Comparison of ENCODE assay signal across 13 cellular contexts in the genomic region with DNA sequence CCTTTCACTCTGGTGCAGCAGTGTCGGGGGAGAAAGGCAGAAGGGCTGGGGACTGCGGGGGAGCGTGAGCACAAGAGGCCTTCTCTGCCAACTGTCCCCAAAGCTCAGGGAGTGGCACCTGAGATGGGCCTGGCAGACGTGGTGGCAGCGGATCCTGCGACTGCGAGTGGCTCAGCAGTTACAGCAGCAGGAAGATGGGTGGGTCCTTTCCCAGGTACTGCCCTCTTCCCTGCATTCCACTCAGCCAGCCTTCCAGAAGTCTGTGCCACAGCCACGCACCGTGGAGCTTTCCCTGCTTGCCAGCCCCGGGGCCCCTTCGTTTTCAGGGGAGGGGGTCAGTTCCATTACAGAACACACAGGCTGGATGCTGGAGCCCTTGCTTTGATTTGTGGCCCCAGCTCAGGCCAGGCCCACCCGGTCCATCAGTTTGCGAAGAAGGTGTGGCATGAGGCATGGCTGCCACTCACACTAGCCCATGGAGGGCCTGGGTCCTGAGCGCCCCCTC. TPM values are rescaled to one million over a fixed set of nuclear protein-coding genes. Genes with fewer than 3 reads are reported as not detected.
DNase-seq lines count a peak whose midpoint lies in the region; ATAC-seq, FAIRE-seq and TF ChIP-seq lines count a peak whose summit lies in the region.
"Had no signal": no experiment of that assay in that cellular context is flagged by ENCODE, and none has a peak within 500 bp of the region (broad histone marks: within the 10 kb centered on the region; RNA-seq: fewer than 3 reads in every experiment).

No MANE protein-coding gene starts in this region.

- H3K9me3 ChIP-seq in HepG2 (ENCODE audit: low read length) (no peaks in the 10 kb centered on the region), right lobe of liver (no peaks in the 10 kb centered on the region), hepatocyte (ENCODE audit: low read depth) (no peaks in the 10 kb centered on the region), aorta (ENCODE audit: control insufficient read depth, low read length) (no peaks in the 10 kb centered on the region), smooth muscle cell (replicated peaks; ENCODE audit: low read depth) (no peaks in the 10 kb centered on the region)

- no peak for DNase-seq in HepG2 (ENCODE audit: low spot score)
- no peak for DNase-seq in right lobe of liver
- DNase-seq in hepatocyte (ENCODE audit: low spot score), result no peak
- peak; percentile 47 to 73 for DNase-seq in aorta
- no peak for DNase-seq in globus pallidus (ENCODE audit: low spot score)
- DNase-seq in smooth muscle cell (lab: John Stamatoyannopoulos, UW; ENCODE audit: unreplicated experiment), result no peak
- DNase-seq in activated CD4-positive, alpha-beta T cell treated with anti-CD3 and anti-CD28 coated beads for 4 hours, result no peak
- DNase-seq: activated naive CD4-positive, alpha-beta T cell treated with anti-CD3 and anti-CD28 coated beads, Interleukin-2, amount 50 U/mL, for 16 hours; HFFc6; MM.1S had no signal

- no peak for TF ChIP-seq EP300 in HepG2 (IDR thresholded peaks at IDR 0.05; ENCODE audit: low read depth in 2 of 2, low read length in 2 of 2)
- TF ChIP-seq EP300 in HepG2 (CRISPR knock-in tag; IDR thresholded peaks at IDR 0.05; ENCODE audit: borderline replicate concordance), result no peak

- no peak for FAIRE-seq in HepG2 (lab: Jason Lieb, UNC)

- no peaks in the 10 kb centered on the region for H3K79me2 ChIP-seq in HepG2 (ENCODE audit: insufficient read depth, low read length)
- H3K79me2 ChIP-seq in hepatocyte, result no peaks in the 10 kb centered on the region
- H3K79me2 ChIP-seq in smooth muscle cell (ENCODE audit: low read depth), result no peaks in the 10 kb centered on the region

- POLR2A ChIA-PET in HepG2 (lab: Yijun Ruan, JAX), result interaction anchor here (2.5 to 2.9 kb wide), 2 partner anchors 15 to 18 kb away, joined by 9 to 12 read pairs; partner anchors contain the start of genes CLCN6 and MTHFR

- H3K9ac ChIP-seq in HepG2 (ENCODE audit: insufficient read depth, low read depth, low read length) (no peak overlapping the region), rectal smooth muscle tissue (ENCODE audit: low read length) (no peak overlapping the region), smooth muscle cell (ENCODE audit: low read depth) (no peak overlapping the region)

- H3K27ac ChIP-seq in HepG2 (ENCODE audit: extremely low read length, insufficient read depth, low read length) (no peak overlapping the region), right lobe of liver (no peak overlapping the region), hepatocyte (peak overlapping the region; percentile 92), rectal smooth muscle tissue (ENCODE audit: low read depth, low read length) (peak overlapping the region; percentile 60), aorta (ENCODE audit: low read depth in 1 of 2, low read length in 2 of 2) (no peak overlapping the region), smooth muscle cell (ENCODE audit: low read depth) (no peak overlapping the region)

- TF ChIP-seq POLR2A in HepG2 (IDR thresholded peaks at IDR 0.05; ENCODE audit: insufficient read depth in 1 of 2, low read depth in 2 of 2, low read length in 2 of 2) (no peak), right lobe of liver (IDR thresholded peaks at IDR 0.05) (no peak)

- H3K9me2 ChIP-seq in hepatocyte (replicated peaks; ENCODE audit: insufficient read depth), result no peaks in the 10 kb centered on the region

- WGBS in HepG2 (ENCODE audit: low lambda C conversion rate), result 82% methylated on average over 4 of the region's 14 CpGs
- 89% methylated on average over 5 of the region's 14 CpGs for WGBS in right lobe of liver (ENCODE audit: insufficient coverage, low coverage, low lambda C conversion rate, missing lambda C conversion rate)
- WGBS in hepatocyte (ENCODE audit: low lambda C conversion rate, missing lambda C conversion rate), result 92% methylated on average over 14 of the region's 14 CpGs
- WGBS in aorta, 2 donors, result 62 to 75% methylated on average over 14 of the region's 14 CpGs
- WGBS in smooth muscle cell (ENCODE audit: low lambda C conversion rate), result 96% methylated on average over 14 of the region's 14 CpGs

- no peak overlapping the region for H3K4me2 ChIP-seq in HepG2 (ENCODE audit: low read depth, low read length)
- H3K4me2 ChIP-seq in hepatocyte, result no peak overlapping the region
- H3K4me2 ChIP-seq in smooth muscle cell, result no peak overlapping the region

- BruUV-seq in HepG2 (replicated peaks; lab: Mats Ljungman, UMichigan), result no TSS peak

- no peak overlapping the region for H3K4me3 ChIP-seq in HepG2 (replicated peaks in 1 of 3; ENCODE audit: insufficient read depth in 1 of 3, low read depth in 2 of 3, low read length in 3 of 3)
- H3K4me3 ChIP-seq in right lobe of liver, result no peak overlapping the region
- H3K4me3 ChIP-seq in hepatocyte, result no peak overlapping the region
- no peak overlapping the region for H3K4me3 ChIP-seq in rectal smooth muscle tissue (ENCODE audit: low read length)
- no peak overlapping the region for H3K4me3 ChIP-seq in aorta (ENCODE audit: low read length in 2 of 2)
- H3K4me3 ChIP-seq in smooth muscle cell, result no peak overlapping the region

- no peak overlapping the region for H2AFZ ChIP-seq in HepG2 (ENCODE audit: low read length)
- H2AFZ ChIP-seq in hepatocyte, result no peak overlapping the region
- no peak overlapping the region for H2AFZ ChIP-seq in smooth muscle cell (ENCODE audit: low read depth)

- intact Hi-C loops in HepG2 (cut with micrococcal nuclease; ENCODE audit: unreplicated experiment), result no loop called here
- intact Hi-C loops in right lobe of liver (cut with DNase I), result no loop called here
- intact Hi-C loops in aorta (cut with DNase I), result loop anchor here (2.0 to 5.0 kb wide), 3 partner anchors 16 to 106 kb away; partner anchors contain the start of genes AGTRAP (in 1 of the 2), MAD2L2 (in 1 of the 2) and MTHFR (in 1 of the 2)

- in situ Hi-C loops in HepG2 (cut with HindIII; ENCODE audit: extremely low pct_ligation_motif_present, low pct_unique_long_range_greater_than_20kb), result no loop called here

- H3F3A ChIP-seq in smooth muscle cell (ENCODE audit: low read depth), result no peaks in the 10 kb centered on the region

- ATAC-seq in HepG2, result no peak
- no peak for ATAC-seq in right lobe of liver
- ATAC-seq in aorta (ENCODE audit: low FRiP score), result no peak

- TF ChIP-seq RAD21 in HepG2 (CRISPR knock-in tag; IDR thresholded peaks at IDR 0.05), result no peak

- CTCF ChIA-PET in HepG2 (lab: Yijun Ruan, JAX; ENCODE audit: low intra/inter-chr PET ratio, low total read pairs), result no interaction called here

- TF ChIP-seq CTCF in HepG2 (CRISPR knock-in tag; IDR thresholded peaks at IDR 0.05) (no peak), right lobe of liver (IDR thresholded peaks at IDR 0.05) (no peak), hepatocyte (IDR thresholded peaks at IDR 0.05; ENCODE audit: poor library complexity) (no peak), smooth muscle cell (IDR thresholded peaks at IDR 0.05; ENCODE audit: borderline replicate concordance, insufficient read depth, poor library complexity, severe bottlenecking) (no peak)

- no peaks in the 10 kb centered on the region for H4K20me1 ChIP-seq in HepG2 (ENCODE audit: insufficient read depth, low read length)
- no peaks in the 10 kb centered on the region for H4K20me1 ChIP-seq in hepatocyte (ENCODE audit: insufficient read depth, poor library complexity, severe bottlenecking)
- H4K20me1 ChIP-seq in smooth muscle cell (ENCODE audit: low read depth), result no peaks in the 10 kb centered on the region

- H3K27me3 ChIP-seq in HepG2 (ENCODE audit: control insufficient read depth in 1 of 2, insufficient read depth in 2 of 2, low read length in 2 of 2), result peaks cover 1 to 5% of the 10 kb centered on the region in 2 experiments; a peak in 1 of 5 replicates
- H3K27me3 ChIP-seq in right lobe of liver, result no peaks in the 10 kb centered on the region
- no peaks in the 10 kb centered on the region for H3K27me3 ChIP-seq in hepatocyte
- H3K27me3 ChIP-seq in rectal smooth muscle tissue (ENCODE audit: control insufficient read depth, insufficient read depth, low read length), result no peaks in the 10 kb centered on the region
- no peaks in the 10 kb centered on the region for H3K27me3 ChIP-seq in aorta (ENCODE audit: control insufficient read depth in 1 of 2, insufficient read depth in 2 of 2, low read length in 1 of 2)
- no peaks in the 10 kb centered on the region for H3K27me3 ChIP-seq in smooth muscle cell (ENCODE audit: low read depth)

- peaks cover 40% of the 10 kb centered on the region for H3K4me1 ChIP-seq in HepG2 (ENCODE audit: insufficient read depth, low read length)
- H3K4me1 ChIP-seq in right lobe of liver, result peaks cover 0 to 44% (median 16%) of the 10 kb centered on the region in 4 donors
- peaks cover 53% of the 10 kb centered on the region for H3K4me1 ChIP-seq in hepatocyte (ENCODE audit: insufficient read depth)
- peaks cover 27% of the 10 kb centered on the region for H3K4me1 ChIP-seq in rectal smooth muscle tissue (ENCODE audit: control insufficient read depth, insufficient read depth, low read length)
- no peaks in the 10 kb centered on the region for H3K4me1 ChIP-seq in aorta (ENCODE audit: control insufficient read depth in 1 of 2, insufficient read depth in 2 of 2, low read length in 2 of 2)
- peaks cover 13% of the 10 kb centered on the region for H3K4me1 ChIP-seq in smooth muscle cell (ENCODE audit: low read depth)

- H3K36me3 ChIP-seq in HepG2 (replicated peaks in 1 of 2; ENCODE audit: control insufficient read depth in 1 of 2, insufficient read depth in 2 of 2, low read length in 2 of 2) (no peaks in the 10 kb centered on the region), right lobe of liver (peaks cover 0 to 8% (median 3%) of the 10 kb centered on the region in 4 donors), hepatocyte (replicated peaks; ENCODE audit: insufficient read depth, low read depth) (no peaks in the 10 kb centered on the region), rectal smooth muscle tissue (ENCODE audit: control insufficient read depth, insufficient read depth, low read length) (no peaks in the 10 kb centered on the region), aorta (ENCODE audit: control insufficient read depth in 1 of 2, insufficient read depth in 2 of 2, low read length in 1 of 2) (no peaks in the 10 kb centered on the region), smooth muscle cell (ENCODE audit: low read depth) (no peaks in the 10 kb centered on the region)

RNA-seq across cellular contexts. Expression of gene MTHFR, which starts 17.2 kb away (rescaled TPM):
- total RNA-seq in HepG2 (2016; rRNA removed; fragmentation: Illumina TruSeq; extraction: Trizol) (5.0 and 8.2 TPM in 2 replicates), right lobe of liver (10 to 100 TPM; 10.6 to 20.1 (median 15.6) TPM), hepatocyte (29.3 and 31.0 TPM in 2 replicates), aorta (10 to 100 TPM; 32.1 to 53.0 TPM), smooth muscle cell (12.1 and 15.2 TPM in 2 replicates)
- total RNA-seq in HepG2 (2016; cell fraction: cytosol; rRNA removed; fragmentation: Illumina TruSeq; extraction: Trizol; ENCODE audit: low read depth), result 4.1 and 5.4 TPM in 2 replicates
- 4.9 and 8.0 TPM in 2 replicates for total RNA-seq in HepG2 (2016; cell fraction: insoluble cytoplasmic fraction; rRNA removed; fragmentation: Illumina TruSeq; extraction: Trizol)
- 5.9 and 7.6 TPM in 2 replicates for total RNA-seq in HepG2 (2016; cell fraction: membrane; rRNA removed; fragmentation: Illumina TruSeq; extraction: Trizol)
- 10.1 and 14.4 TPM in 2 replicates for total RNA-seq in HepG2 (2016; cell fraction: nucleus; rRNA removed; fragmentation: Illumina TruSeq; extraction: Trizol)
- polyA plus RNA-seq in HepG2 (2011; rRNA removed) (3.8 and 6.8 TPM in 2 replicates), hepatocyte (17.6 and 25.7 TPM in 2 replicates), aorta (10 to 100 TPM in 1 of 2 donors, 1 to 10 TPM in 1; 4.6 to 22.0 TPM), smooth muscle cell (6.1 and 8.3 TPM in 2 replicates)
- 2.8 and 3.4 TPM in 2 replicates for polyA plus RNA-seq in HepG2 (2011; cell fraction: cytosol; rRNA removed)
- 11.8 and 13.3 TPM in 2 replicates for polyA plus RNA-seq in HepG2 (2011; cell fraction: nucleus; rRNA removed)
- 2.8 and 3.0 TPM in 2 replicates for polyA plus RNA-seq in HepG2 (2012)
- 0.58 and 0.61 TPM in 2 replicates for polyA plus RNA-seq in HepG2 (2016; cell fraction: cytosol; fragmentation: Illumina TruSeq; extraction: Trizol; ENCODE audit: low read depth)
- polyA plus RNA-seq in HepG2 (2016; cell fraction: insoluble cytoplasmic fraction; fragmentation: Illumina TruSeq; extraction: Trizol; ENCODE audit: low read depth), result 3.6 and 4.9 TPM in 2 replicates
- 0.73 and 0.76 TPM in 2 replicates for polyA plus RNA-seq in HepG2 (2016; cell fraction: membrane; fragmentation: Illumina TruSeq; extraction: Trizol; ENCODE audit: low read depth)
- polyA plus RNA-seq in HepG2 (2016; cell fraction: nucleus; fragmentation: Illumina TruSeq; extraction: Trizol; ENCODE audit: insufficient read depth, low read depth), result 8.2 and 9.0 TPM in 2 replicates
- 19.5 and 30.6 TPM in 2 replicates for polyA minus RNA-seq in HepG2 (2011; rRNA and poly(A)+ RNA removed; ENCODE audit: low replicate concordance)
- 2.5 and 6.1 TPM in 2 replicates for polyA minus RNA-seq in HepG2 (2011; cell fraction: cytosol; rRNA and poly(A)+ RNA removed)
- polyA minus RNA-seq in HepG2 (2011; cell fraction: nucleus; rRNA and poly(A)+ RNA removed), result 22.8 and 22.9 TPM in 2 replicates

RNA-seq across cellular contexts. Expression of gene CLCN6, which starts 17.4 kb away (rescaled TPM):
- total RNA-seq in HepG2 (2016; rRNA removed; fragmentation: Illumina TruSeq; extraction: Trizol), result 10.1 and 19.3 TPM in 2 replicates
- total RNA-seq in HepG2 (2016; cell fraction: cytosol; rRNA removed; fragmentation: Illumina TruSeq; extraction: Trizol; ENCODE audit: low read depth), result 3.7 and 4.0 TPM in 2 replicates
- total RNA-seq in HepG2 (2016; cell fraction: insoluble cytoplasmic fraction; rRNA removed; fragmentation: Illumina TruSeq; extraction: Trizol), result 7.6 and 20.5 TPM in 2 replicates
- total RNA-seq in HepG2 (2016; cell fraction: membrane; rRNA removed; fragmentation: Illumina TruSeq; extraction: Trizol), result 5.4 and 6.2 TPM in 2 replicates
- 39.7 and 42.7 TPM in 2 replicates for total RNA-seq in HepG2 (2016; cell fraction: nucleus; rRNA removed; fragmentation: Illumina TruSeq; extraction: Trizol)
- polyA plus RNA-seq in HepG2 (2011; rRNA removed), result 14.9 and 19.9 TPM in 2 replicates
- 8.3 and 12.0 TPM in 2 replicates for polyA plus RNA-seq in HepG2 (2011; cell fraction: cytosol; rRNA removed)
- 67.2 and 84.3 TPM in 2 replicates for polyA plus RNA-seq in HepG2 (2011; cell fraction: nucleus; rRNA removed)
- 25.5 and 26.0 TPM in 2 replicates for polyA plus RNA-seq in HepG2 (2012)
- polyA plus RNA-seq in HepG2 (2016; cell fraction: cytosol; fragmentation: Illumina TruSeq; extraction: Trizol; ENCODE audit: low read depth), result 1.4 and 1.6 TPM in 2 replicates
- polyA plus RNA-seq in HepG2 (2016; cell fraction: insoluble cytoplasmic fraction; fragmentation: Illumina TruSeq; extraction: Trizol; ENCODE audit: low read depth), result 4.8 and 8.2 TPM in 2 replicates
- polyA plus RNA-seq in HepG2 (2016; cell fraction: membrane; fragmentation: Illumina TruSeq; extraction: Trizol; ENCODE audit: low read depth), result 3.7 and 4.3 TPM in 2 replicates
- polyA plus RNA-seq in HepG2 (2016; cell fraction: nucleus; fragmentation: Illumina TruSeq; extraction: Trizol; ENCODE audit: insufficient read depth, low read depth), result 103 and 104 TPM in 2 replicates
- 10.8 and 21.4 TPM in 2 replicates for polyA minus RNA-seq in HepG2 (2011; rRNA and poly(A)+ RNA removed; ENCODE audit: low replicate concordance)
- 8.2 and 9.7 TPM in 2 replicates for polyA minus RNA-seq in HepG2 (2011; cell fraction: cytosol; rRNA and poly(A)+ RNA removed)
- 37.9 and 38.6 TPM in 2 replicates for polyA minus RNA-seq in HepG2 (2011; cell fraction: nucleus; rRNA and poly(A)+ RNA removed)
- 10 to 100 TPM in 2 of 6 experiments, 1 to 10 TPM in 4; 4.2 to 12.7 (median 9.2) TPM for total RNA-seq in right lobe of liver
- 14.1 and 15.3 TPM in 2 replicates for total RNA-seq in hepatocyte
- polyA plus RNA-seq in hepatocyte, result 23.6 and 34.2 TPM in 2 replicates
- total RNA-seq in aorta, result 10 to 100 TPM; 25.8 to 37.5 TPM
- 10 to 100 TPM in 1 of 2 donors, 1 to 10 TPM in 1; 3.9 to 15.5 TPM for polyA plus RNA-seq in aorta
- 8.4 and 13.6 TPM in 2 replicates for total RNA-seq in smooth muscle cell
- polyA plus RNA-seq in smooth muscle cell, result 9.9 and 14.8 TPM in 2 replicates

RNA-seq across cellular contexts. Expression of gene C1orf167, which starts 26.6 kb away (rescaled TPM):
- not detected in 2 replicates for total RNA-seq in HepG2 (2016; rRNA removed; fragmentation: Illumina TruSeq; extraction: Trizol)
- total RNA-seq in HepG2 (2016; cell fraction: cytosol; rRNA removed; fragmentation: Illumina TruSeq; extraction: Trizol; ENCODE audit: low read depth), result not detected in 2 replicates
- not detected in 2 replicates for total RNA-seq in HepG2 (2016; cell fraction: insoluble cytoplasmic fraction; rRNA removed; fragmentation: Illumina TruSeq; extraction: Trizol)
- total RNA-seq in HepG2 (2016; cell fraction: membrane; rRNA removed; fragmentation: Illumina TruSeq; extraction: Trizol), result not detected in 2 replicates
- total RNA-seq in HepG2 (2016; cell fraction: nucleus; rRNA removed; fragmentation: Illumina TruSeq; extraction: Trizol), result not detected in 2 replicates
- not detected in 2 replicates for polyA plus RNA-seq in HepG2 (2011; rRNA removed)
- not detected in 2 replicates for polyA plus RNA-seq in HepG2 (2011; cell fraction: cytosol; rRNA removed)
- polyA plus RNA-seq in HepG2 (2011; cell fraction: nucleus; rRNA removed), result 0.19 TPM in 1 of 2 replicates, not detected in the other
- polyA plus RNA-seq in HepG2 (2012), result 0.72 TPM in 1 of 2 replicates, not detected in the other
- polyA plus RNA-seq in HepG2 (2016; cell fraction: cytosol; fragmentation: Illumina TruSeq; extraction: Trizol; ENCODE audit: low read depth), result not detected in 2 replicates
- polyA plus RNA-seq in HepG2 (2016; cell fraction: insoluble cytoplasmic fraction; fragmentation: Illumina TruSeq; extraction: Trizol; ENCODE audit: low read depth), result not detected in 2 replicates
- polyA plus RNA-seq in HepG2 (2016; cell fraction: membrane; fragmentation: Illumina TruSeq; extraction: Trizol; ENCODE audit: low read depth), result not detected in 2 replicates
- not detected in 2 replicates for polyA plus RNA-seq in HepG2 (2016; cell fraction: nucleus; fragmentation: Illumina TruSeq; extraction: Trizol; ENCODE audit: insufficient read depth, low read depth)
- polyA minus RNA-seq in HepG2 (2011; rRNA and poly(A)+ RNA removed; ENCODE audit: low replicate concordance), result not detected in 2 replicates
- polyA minus RNA-seq in HepG2 (2011; cell fraction: cytosol; rRNA and poly(A)+ RNA removed), result not detected in 2 replicates
- not detected in 2 replicates for polyA minus RNA-seq in HepG2 (2011; cell fraction: nucleus; rRNA and poly(A)+ RNA removed)
- not detected for total RNA-seq in right lobe of liver
- not detected in 2 replicates for total RNA-seq in hepatocyte
- polyA plus RNA-seq in hepatocyte, result 0.37 TPM in 1 of 2 replicates, not detected in the other
- total RNA-seq in aorta, result 1 to 10 TPM; 1.3 to 3.6 TPM
- 1 to 10 TPM in 1 of 2 donors, under 1 TPM in 1; 0.75 to 2.3 TPM for polyA plus RNA-seq in aorta
- total RNA-seq in smooth muscle cell, result not detected in 2 replicates
- 0.70 TPM in 1 of 2 replicates, not detected in the other for polyA plus RNA-seq in smooth muscle cell
- total RNA-seq: temporal lobe had no signal

RNA-seq across cellular contexts. Expression of gene AGTRAP, which starts 52.7 kb away (rescaled TPM):
- total RNA-seq in HepG2 (2016; rRNA removed; fragmentation: Illumina TruSeq; extraction: Trizol), result 15.7 and 32.0 TPM in 2 replicates
- total RNA-seq in HepG2 (2016; cell fraction: cytosol; rRNA removed; fragmentation: Illumina TruSeq; extraction: Trizol; ENCODE audit: low read depth), result 18.6 and 25.8 TPM in 2 replicates
- total RNA-seq in HepG2 (2016; cell fraction: insoluble cytoplasmic fraction; rRNA removed; fragmentation: Illumina TruSeq; extraction: Trizol), result 15.6 and 33.2 TPM in 2 replicates
- total RNA-seq in HepG2 (2016; cell fraction: membrane; rRNA removed; fragmentation: Illumina TruSeq; extraction: Trizol), result 23.1 and 27.7 TPM in 2 replicates
- 23.8 and 30.7 TPM in 2 replicates for total RNA-seq in HepG2 (2016; cell fraction: nucleus; rRNA removed; fragmentation: Illumina TruSeq; extraction: Trizol)
- polyA plus RNA-seq in HepG2 (2011; rRNA removed), result 28.3 and 35.4 TPM in 2 replicates
- polyA plus RNA-seq in HepG2 (2011; cell fraction: cytosol; rRNA removed), result 29.2 and 46.7 TPM in 2 replicates
- 39.3 TPM in 2 replicates for polyA plus RNA-seq in HepG2 (2011; cell fraction: nucleus; rRNA removed)
- polyA plus RNA-seq in HepG2 (2012), result 22.4 and 25.3 TPM in 2 replicates
- 25.0 and 27.3 TPM in 2 replicates for polyA plus RNA-seq in HepG2 (2016; cell fraction: cytosol; fragmentation: Illumina TruSeq; extraction: Trizol; ENCODE audit: low read depth)
- 15.8 and 17.2 TPM in 2 replicates for polyA plus RNA-seq in HepG2 (2016; cell fraction: insoluble cytoplasmic fraction; fragmentation: Illumina TruSeq; extraction: Trizol; ENCODE audit: low read depth)
- polyA plus RNA-seq in HepG2 (2016; cell fraction: membrane; fragmentation: Illumina TruSeq; extraction: Trizol; ENCODE audit: low read depth), result 26.4 and 29.2 TPM in 2 replicates
- polyA plus RNA-seq in HepG2 (2016; cell fraction: nucleus; fragmentation: Illumina TruSeq; extraction: Trizol; ENCODE audit: insufficient read depth, low read depth), result 49.1 and 50.0 TPM in 2 replicates
- polyA minus RNA-seq in HepG2 (2011; rRNA and poly(A)+ RNA removed; ENCODE audit: low replicate concordance), result 34.5 and 53.9 TPM in 2 replicates
- polyA minus RNA-seq in HepG2 (2011; cell fraction: cytosol; rRNA and poly(A)+ RNA removed), result 15.4 and 16.0 TPM in 2 replicates
- 8.0 and 8.6 TPM in 2 replicates for polyA minus RNA-seq in HepG2 (2011; cell fraction: nucleus; rRNA and poly(A)+ RNA removed)
- total RNA-seq in right lobe of liver, result 10 to 100 TPM in 3 of 6 experiments, 1 to 10 TPM in 3; 6.4 to 20.5 (median 11.4) TPM
- total RNA-seq in hepatocyte, result 30.5 and 34.2 TPM in 2 replicates
- polyA plus RNA-seq in hepatocyte, result 71.9 and 77.5 TPM in 2 replicates
- total RNA-seq in aorta, result 10 to 100 TPM; 33.4 to 40.3 TPM
- 10 to 100 TPM; 22.2 to 61.2 TPM for polyA plus RNA-seq in aorta
- total RNA-seq in smooth muscle cell, result 30.9 and 32.0 TPM in 2 replicates
- 67.8 and 76.8 TPM in 2 replicates for polyA plus RNA-seq in smooth muscle cell

RNA-seq across cellular contexts. Expression of gene NPPA, which starts 59.0 kb away (rescaled TPM):
- not detected in 2 replicates for total RNA-seq in HepG2 (2016; rRNA removed; fragmentation: Illumina TruSeq; extraction: Trizol)
- total RNA-seq in HepG2 (2016; cell fraction: cytosol; rRNA removed; fragmentation: Illumina TruSeq; extraction: Trizol; ENCODE audit: low read depth), result not detected in 2 replicates
- total RNA-seq in HepG2 (2016; cell fraction: insoluble cytoplasmic fraction; rRNA removed; fragmentation: Illumina TruSeq; extraction: Trizol), result not detected in 2 replicates
- total RNA-seq in HepG2 (2016; cell fraction: membrane; rRNA removed; fragmentation: Illumina TruSeq; extraction: Trizol), result not detected in 2 replicates
- not detected in 2 replicates for total RNA-seq in HepG2 (2016; cell fraction: nucleus; rRNA removed; fragmentation: Illumina TruSeq; extraction: Trizol)
- polyA plus RNA-seq in HepG2 (2011; rRNA removed), result not detected in 2 replicates
- not detected in 2 replicates for polyA plus RNA-seq in HepG2 (2011; cell fraction: cytosol; rRNA removed)
- polyA plus RNA-seq in HepG2 (2011; cell fraction: nucleus; rRNA removed), result not detected in 2 replicates
- 0.92 and 1.8 TPM in 2 replicates for polyA plus RNA-seq in HepG2 (2012)
- not detected in 2 replicates for polyA plus RNA-seq in HepG2 (2016; cell fraction: cytosol; fragmentation: Illumina TruSeq; extraction: Trizol; ENCODE audit: low read depth)
- polyA plus RNA-seq in HepG2 (2016; cell fraction: insoluble cytoplasmic fraction; fragmentation: Illumina TruSeq; extraction: Trizol; ENCODE audit: low read depth), result not detected in 2 replicates
- polyA plus RNA-seq in HepG2 (2016; cell fraction: membrane; fragmentation: Illumina TruSeq; extraction: Trizol; ENCODE audit: low read depth), result not detected in 2 replicates
- polyA plus RNA-seq in HepG2 (2016; cell fraction: nucleus; fragmentation: Illumina TruSeq; extraction: Trizol; ENCODE audit: insufficient read depth, low read depth), result not detected in 2 replicates
- polyA minus RNA-seq in HepG2 (2011; rRNA and poly(A)+ RNA removed; ENCODE audit: low replicate concordance), result not detected in 2 replicates
- polyA minus RNA-seq in HepG2 (2011; cell fraction: cytosol; rRNA and poly(A)+ RNA removed), result not detected in 2 replicates
- not detected in 2 replicates for polyA minus RNA-seq in HepG2 (2011; cell fraction: nucleus; rRNA and poly(A)+ RNA removed)
- 1 to 10 TPM in 2 of 6 experiments, under 1 TPM in 2, not detected in 2; 0.27 to 2.3 (median 1.3) TPM for total RNA-seq in right lobe of liver
- not detected in 2 replicates for total RNA-seq in hepatocyte
- polyA plus RNA-seq in hepatocyte, result 0.22 and 1.1 TPM in 2 replicates
- under 1 TPM in 1 of 2 donors, not detected in 1; 0.48 TPM for total RNA-seq in aorta
- polyA plus RNA-seq in aorta, result 1 to 10 TPM in 1 of 2 donors, under 1 TPM in 1; 0.23 to 5.5 TPM
- not detected in 2 replicates for total RNA-seq in smooth muscle cell
- 0.48 and 1.4 TPM in 2 replicates for polyA plus RNA-seq in smooth muscle cell
- total RNA-seq: HFFc6, mucosa of gallbladder had no signal

Comparison
In these comparisons a context has a peak if more than half of its experiments do, and no peak if none do; other contexts are left out.
1. DNase-seq: peak in aorta (2 of 2); none in HepG2 (single experiment), right lobe of liver (0 of 3), hepatocyte (single experiment), globus pallidus (single experiment), smooth muscle cell (single experiment) and activated CD4-positive, alpha-beta T cell treated with anti-CD3 and anti-CD28 coated beads for 4 hours (0 of 2).
2. H3K27ac ChIP-seq: peak in hepatocyte (single experiment) and rectal smooth muscle tissue (single experiment); none in HepG2 (single experiment), right lobe of liver (0 of 3), aorta (0 of 2) and smooth muscle cell (single experiment).
3. intact Hi-C loops: an anchor here in aorta (2.0 to 5.0 kb wide); none called in HepG2 and right lobe of liver.